Comparison of ENCODE assay signal across 8 cellular contexts in the genomic region with DNA sequence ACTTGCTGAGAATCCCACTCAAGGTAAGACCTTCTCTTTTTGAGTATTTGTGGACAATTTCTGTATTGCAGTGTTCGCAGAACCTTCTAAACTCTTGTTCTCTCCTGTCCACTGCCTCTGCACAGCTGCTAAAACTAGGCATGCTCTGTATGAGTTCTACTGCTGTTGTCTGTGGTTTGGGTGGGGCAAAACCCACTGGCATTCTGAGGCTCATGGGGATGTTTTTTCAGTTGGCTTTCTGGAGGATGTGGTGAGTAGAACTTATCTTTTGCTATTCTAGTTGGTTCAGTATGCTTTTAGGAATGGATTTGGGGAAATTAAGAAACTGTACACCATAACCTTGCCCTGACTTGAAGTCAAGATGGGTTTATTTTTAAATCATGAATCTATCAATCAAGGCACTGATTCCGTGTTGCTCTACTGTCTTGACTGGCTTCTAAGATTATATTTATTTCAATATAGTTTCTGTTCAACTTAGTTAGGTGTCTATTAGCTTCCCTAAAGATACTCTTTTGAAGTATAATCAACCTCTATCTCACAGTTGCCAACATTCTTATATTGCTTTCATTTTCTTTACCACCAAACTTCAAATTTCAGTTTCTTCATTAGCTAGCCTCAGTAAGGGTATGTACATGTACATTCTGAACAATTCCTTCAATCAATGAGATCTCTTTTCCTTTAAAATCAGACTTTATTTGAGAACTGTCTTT. TPM values are rescaled to one million over a fixed set of nuclear protein-coding genes. Genes with fewer than 3 reads are reported as not detected.
DNase-seq lines count a peak whose midpoint lies in the region; ATAC-seq lines count a peak whose summit lies in the region.

No MANE protein-coding gene starts in this region.

- no peaks in the 10 kb centered on the region for H3K9me3 ChIP-seq in mononuclear cell (ENCODE audit: low read depth, low read length)

- peaks cover 38% of the 10 kb centered on the region for H3K4me1 ChIP-seq in mononuclear cell (ENCODE audit: insufficient read depth, low read length)

- peak; percentile 86 for ATAC-seq in GM18867 (IDR thresholded peaks at IDR 0.05; ENCODE audit: unreplicated experiment)
- ATAC-seq in HG02885 (IDR thresholded peaks at IDR 0.05; ENCODE audit: poor library complexity, unreplicated experiment): peak; percentile 62

- DNase-seq in OCI-M2 (lab: John Stamatoyannopoulos, UW; ENCODE audit: unreplicated experiment) (peak; percentile 31), NCI-H2107 treated with DMSO at 0.1 percent for 48 hours (lab: John Stamatoyannopoulos, UW; ENCODE audit: unreplicated experiment) (no peak), NCI-H526 (lab: John Stamatoyannopoulos, UW) (no peak), NCI-H1105 treated with DMSO at 0.1 percent for 48 hours (lab: John Stamatoyannopoulos, UW) (no peak)
- DNase-seq in activated effector memory CD4-positive, alpha-beta T cell treated with Interleukin-2 at 50 U/mL for 16 hours: peak; percentile 65

- H3K27me3 ChIP-seq in mononuclear cell (ENCODE audit: insufficient read depth, low read length): no peaks in the 10 kb centered on the region

- peak overlapping the region; percentile 24 for H3K4me3 ChIP-seq in mononuclear cell (ENCODE audit: low read length)

RNA-seq across cellular contexts. Expression of a gene that starts 25.0 kb away (rescaled TPM):
- total RNA-seq in mononuclear cell: 81.2 TPM

Comparison
In these comparisons a context has a peak if more than half of its experiments do, and no peak if none do; other contexts are left out.
1. DNase-seq: peak in OCI-M2 (single experiment) and activated effector memory CD4-positive, alpha-beta T cell treated with Interleukin-2 at 50 U/mL for 16 hours (single experiment); none in NCI-H2107 treated with DMSO at 0.1 percent for 48 hours (single experiment), NCI-H526 (0 of 2) and NCI-H1105 treated with DMSO at 0.1 percent for 48 hours (single experiment).